1 cellular context compared by ENCODE assay signal in the genomic region with DNA sequence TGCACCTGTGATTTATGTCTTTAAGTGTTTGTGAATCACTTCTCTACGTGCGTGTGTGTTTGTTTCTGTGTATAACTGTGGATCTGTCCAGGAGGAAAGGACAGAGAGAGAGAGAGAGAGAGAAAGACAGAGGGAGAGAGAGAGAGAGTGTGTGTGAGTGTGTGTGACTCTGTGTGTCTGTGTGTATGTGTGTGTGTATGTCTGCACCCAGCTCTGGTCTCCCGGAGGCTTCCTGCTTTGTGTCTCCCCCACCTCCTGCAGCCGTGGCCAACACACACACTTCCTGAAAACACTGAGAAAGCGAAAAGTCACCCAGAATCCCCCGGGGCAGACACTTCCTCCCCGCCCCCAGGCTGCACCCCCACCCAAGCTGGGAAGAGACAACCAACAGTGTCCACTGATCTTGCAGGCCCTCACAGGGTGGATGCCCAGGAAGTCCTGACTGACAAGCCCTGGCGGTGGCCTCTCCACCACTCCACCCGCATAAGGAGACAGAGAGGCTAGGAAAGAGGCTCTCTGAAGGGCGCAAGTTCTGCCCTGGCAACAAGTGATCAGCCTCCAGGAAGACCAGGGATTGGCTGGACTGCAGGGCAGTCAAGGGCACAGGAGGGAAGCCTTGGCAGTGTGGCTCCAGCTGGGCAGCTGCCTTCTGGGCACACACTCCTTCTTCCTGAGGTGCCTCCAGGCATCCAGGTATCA.
TF ChIP-seq lines count a peak whose summit lies in the region.

No MANE protein-coding gene starts in this region.

TF ChIP-seq in K562, 482 proteins besides CTCF, POLR2A, EP300 and RAD21 (continued from another document and continues in another):
- TF ChIP-seq, protein P1, sequence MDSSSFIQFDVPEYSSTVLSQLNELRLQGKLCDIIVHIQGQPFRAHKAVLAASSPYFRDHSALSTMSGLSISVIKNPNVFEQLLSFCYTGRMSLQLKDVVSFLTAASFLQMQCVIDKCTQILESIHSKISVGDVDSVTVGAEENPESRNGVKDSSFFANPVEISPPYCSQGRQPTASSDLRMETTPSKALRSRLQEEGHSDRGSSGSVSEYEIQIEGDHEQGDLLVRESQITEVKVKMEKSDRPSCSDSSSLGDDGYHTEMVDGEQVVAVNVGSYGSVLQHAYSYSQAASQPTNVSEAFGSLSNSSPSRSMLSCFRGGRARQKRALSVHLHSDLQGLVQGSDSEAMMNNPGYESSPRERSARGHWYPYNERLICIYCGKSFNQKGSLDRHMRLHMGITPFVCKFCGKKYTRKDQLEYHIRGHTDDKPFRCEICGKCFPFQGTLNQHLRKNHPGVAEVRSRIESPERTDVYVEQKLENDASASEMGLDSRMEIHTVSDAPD (CRISPR knock-in tag; IDR thresholded peaks at IDR 0.05): no peak
- TF ChIP-seq MBD2 (IDR thresholded peaks at IDR 0.05; ENCODE audit: borderline replicate concordance, low read depth): no peak; the same call in 1 of the 2 replicates
- TF ChIP-seq FOXA3 (CRISPR knock-in tag; conservative IDR thresholded peaks at IDR 0.05 in 1 of 2, IDR thresholded peaks at IDR 0.05 in 1 of 2): no peak
- peak; percentile 44; the same call in 1 of the 2 replicates for TF ChIP-seq RBFOX2 (IDR thresholded peaks at IDR 0.05; ENCODE audit: low read depth, low read length)
- TF ChIP-seq SUPT5H (IDR thresholded peaks at IDR 0.05): peak; percentile 70
- TF ChIP-seq, protein P2, sequence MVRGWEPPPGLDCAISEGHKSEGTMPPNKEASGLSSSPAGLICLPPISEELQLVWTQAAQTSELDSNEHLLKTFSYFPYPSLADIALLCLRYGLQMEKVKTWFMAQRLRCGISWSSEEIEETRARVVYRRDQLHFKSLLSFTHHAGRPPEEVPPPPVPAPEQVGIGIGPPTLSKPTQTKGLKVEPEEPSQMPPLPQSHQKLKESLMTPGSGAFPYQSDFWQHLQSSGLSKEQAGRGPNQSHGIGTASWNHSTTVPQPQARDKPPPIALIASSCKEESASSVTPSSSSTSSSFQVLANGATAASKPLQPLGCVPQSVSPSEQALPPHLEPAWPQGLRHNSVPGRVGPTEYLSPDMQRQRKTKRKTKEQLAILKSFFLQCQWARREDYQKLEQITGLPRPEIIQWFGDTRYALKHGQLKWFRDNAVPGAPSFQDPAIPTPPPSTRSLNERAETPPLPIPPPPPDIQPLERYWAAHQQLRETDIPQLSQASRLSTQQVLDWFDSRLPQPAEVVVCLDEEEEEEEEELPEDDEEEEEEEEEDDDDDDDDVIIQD (CRISPR knock-in tag; IDR thresholded peaks at IDR 0.05): no peak
- TF ChIP-seq ZNF121 (CRISPR knock-in tag; conservative IDR thresholded peaks at IDR 0.05): no peak
- no peak for TF ChIP-seq ZFX (CRISPR knock-in tag; IDR thresholded peaks at IDR 0.05)
- no peak for TF ChIP-seq KAT7 (CRISPR knock-in tag; IDR thresholded peaks at IDR 0.05; ENCODE audit: borderline replicate concordance)
- no peak for TF ChIP-seq MCM7 (IDR thresholded peaks at IDR 0.05)
- no peak for TF ChIP-seq TFAM (CRISPR knock-in tag; conservative IDR thresholded peaks at IDR 0.05)
- no peak for TF ChIP-seq FOXM1 (IDR thresholded peaks at IDR 0.05; ENCODE audit: low read depth)
- TF ChIP-seq FOXM1 (CRISPR knock-in tag; IDR thresholded peaks at IDR 0.05; ENCODE audit: low read depth): no peak
- TF ChIP-seq MCM5 (IDR thresholded peaks at IDR 0.05; ENCODE audit: low read depth): no peak
- TF ChIP-seq ZNF41 (CRISPR knock-in tag; conservative IDR thresholded peaks at IDR 0.05): no peak
- TF ChIP-seq, protein P3, sequence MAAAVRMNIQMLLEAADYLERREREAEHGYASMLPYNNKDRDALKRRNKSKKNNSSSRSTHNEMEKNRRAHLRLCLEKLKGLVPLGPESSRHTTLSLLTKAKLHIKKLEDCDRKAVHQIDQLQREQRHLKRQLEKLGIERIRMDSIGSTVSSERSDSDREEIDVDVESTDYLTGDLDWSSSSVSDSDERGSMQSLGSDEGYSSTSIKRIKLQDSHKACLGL (CRISPR knock-in tag; IDR thresholded peaks at IDR 0.05; ENCODE audit: borderline replicate concordance, poor library complexity, severe bottlenecking): no peak
- no peak for TF ChIP-seq CBFA2T2 (conservative IDR thresholded peaks at IDR 0.05)
- TF ChIP-seq SIN3A (IDR thresholded peaks at IDR 0.05; ENCODE audit: borderline replicate concordance in 2 of 2, control insufficient read depth in 1 of 2, low read depth in 2 of 2, low read length in 2 of 2): no peak
- TF ChIP-seq NUFIP1 (IDR thresholded peaks at IDR 0.05; ENCODE audit: partially characterized antibody): no peak
- TF ChIP-seq, protein P4, sequence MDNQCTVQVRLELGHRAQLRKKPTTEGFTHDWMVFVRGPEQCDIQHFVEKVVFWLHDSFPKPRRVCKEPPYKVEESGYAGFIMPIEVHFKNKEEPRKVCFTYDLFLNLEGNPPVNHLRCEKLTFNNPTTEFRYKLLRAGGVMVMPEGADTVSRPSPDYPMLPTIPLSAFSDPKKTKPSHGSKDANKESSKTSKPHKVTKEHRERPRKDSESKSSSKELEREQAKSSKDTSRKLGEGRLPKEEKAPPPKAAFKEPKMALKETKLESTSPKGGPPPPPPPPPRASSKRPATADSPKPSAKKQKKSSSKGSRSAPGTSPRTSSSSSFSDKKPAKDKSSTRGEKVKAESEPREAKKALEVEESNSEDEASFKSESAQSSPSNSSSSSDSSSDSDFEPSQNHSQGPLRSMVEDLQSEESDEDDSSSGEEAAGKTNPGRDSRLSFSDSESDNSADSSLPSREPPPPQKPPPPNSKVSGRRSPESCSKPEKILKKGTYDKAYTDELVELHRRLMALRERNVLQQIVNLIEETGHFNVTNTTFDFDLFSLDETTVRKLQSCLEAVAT (IDR thresholded peaks at IDR 0.05): peak; percentile 43 to 48; a peak in 1 of 4 replicates
- no peak for TF ChIP-seq SIRT6 (IDR thresholded peaks at IDR 0.05; ENCODE audit: low read depth, low read length)
- no peak for TF ChIP-seq NR4A1 (CRISPR knock-in tag; IDR thresholded peaks at IDR 0.05)
- no peak for TF ChIP-seq NR4A1 (tag; IDR thresholded peaks at IDR 0.05)
- no peak; the same call in 1 of the 2 replicates for TF ChIP-seq CHD2 (IDR thresholded peaks at IDR 0.05; ENCODE audit: low read depth, low read length)
- TF ChIP-seq SREBF1 (IDR thresholded peaks at IDR 0.05; ENCODE audit: borderline replicate concordance, low read depth, low read length): no peak
- TF ChIP-seq ZNF586 (CRISPR knock-in tag; conservative IDR thresholded peaks at IDR 0.05): no peak
- no peak for TF ChIP-seq BMI1 (IDR thresholded peaks at IDR 0.05; ENCODE audit: low read length)
- peak; percentile 28; the same call in 1 of the 2 replicates for TF ChIP-seq POLR2G (IDR thresholded peaks at IDR 0.05; ENCODE audit: low read depth, low read length)
- no peak for TF ChIP-seq ZNF23 (CRISPR knock-in tag; IDR thresholded peaks at IDR 0.05)
- no peak for TF ChIP-seq SRSF7 (optimal IDR thresholded peaks at IDR 0.05; ENCODE audit: low read depth, low read length)
- TF ChIP-seq PHF8 (IDR thresholded peaks at IDR 0.05; ENCODE audit: borderline replicate concordance, low read length): peak; percentile 59; the same call in 1 of the 2 replicates
- no peak for TF ChIP-seq RBM15 (IDR thresholded peaks at IDR 0.05; ENCODE audit: insufficient read depth, low read length)
- TF ChIP-seq HDAC8 (tag; IDR thresholded peaks at IDR 0.05): no peak
- TF ChIP-seq MEF2D (tag; conservative IDR thresholded peaks at IDR 0.05; ENCODE audit: low read depth): no peak
- no peak for TF ChIP-seq BACH1 (tag; IDR thresholded peaks at IDR 0.05)
- TF ChIP-seq, protein P5, sequence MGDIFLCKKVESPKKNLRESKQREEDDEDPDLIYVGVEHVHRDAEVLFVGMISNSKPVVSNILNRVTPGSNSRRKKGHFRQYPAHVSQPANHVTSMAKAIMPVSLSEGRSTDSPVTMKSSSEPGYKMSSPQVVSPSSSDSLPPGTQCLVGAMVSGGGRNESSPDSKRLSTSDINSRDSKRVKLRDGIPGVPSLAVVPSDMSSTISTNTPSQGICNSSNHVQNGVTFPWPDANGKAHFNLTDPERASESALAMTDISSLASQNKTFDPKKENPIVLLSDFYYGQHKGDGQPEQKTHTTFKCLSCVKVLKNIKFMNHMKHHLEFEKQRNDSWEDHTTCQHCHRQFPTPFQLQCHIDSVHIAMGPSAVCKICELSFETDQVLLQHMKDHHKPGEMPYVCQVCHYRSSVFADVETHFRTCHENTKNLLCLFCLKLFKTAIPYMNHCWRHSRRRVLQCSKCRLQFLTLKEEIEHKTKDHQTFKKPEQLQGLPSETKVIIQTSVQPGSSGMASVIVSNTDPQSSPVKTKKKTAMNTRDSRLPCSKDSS (IDR thresholded peaks at IDR 0.05; ENCODE audit: low read depth, partially characterized antibody): no peak
- TF ChIP-seq CREB1 (IDR thresholded peaks at IDR 0.05): peak; percentile 90
- TF ChIP-seq CREB1 (CRISPR knock-in tag; IDR thresholded peaks at IDR 0.05): peak; percentile 97
- TF ChIP-seq MECOM (CRISPR knock-in tag; IDR thresholded peaks at IDR 0.05): no peak
- TF ChIP-seq, protein P6, sequence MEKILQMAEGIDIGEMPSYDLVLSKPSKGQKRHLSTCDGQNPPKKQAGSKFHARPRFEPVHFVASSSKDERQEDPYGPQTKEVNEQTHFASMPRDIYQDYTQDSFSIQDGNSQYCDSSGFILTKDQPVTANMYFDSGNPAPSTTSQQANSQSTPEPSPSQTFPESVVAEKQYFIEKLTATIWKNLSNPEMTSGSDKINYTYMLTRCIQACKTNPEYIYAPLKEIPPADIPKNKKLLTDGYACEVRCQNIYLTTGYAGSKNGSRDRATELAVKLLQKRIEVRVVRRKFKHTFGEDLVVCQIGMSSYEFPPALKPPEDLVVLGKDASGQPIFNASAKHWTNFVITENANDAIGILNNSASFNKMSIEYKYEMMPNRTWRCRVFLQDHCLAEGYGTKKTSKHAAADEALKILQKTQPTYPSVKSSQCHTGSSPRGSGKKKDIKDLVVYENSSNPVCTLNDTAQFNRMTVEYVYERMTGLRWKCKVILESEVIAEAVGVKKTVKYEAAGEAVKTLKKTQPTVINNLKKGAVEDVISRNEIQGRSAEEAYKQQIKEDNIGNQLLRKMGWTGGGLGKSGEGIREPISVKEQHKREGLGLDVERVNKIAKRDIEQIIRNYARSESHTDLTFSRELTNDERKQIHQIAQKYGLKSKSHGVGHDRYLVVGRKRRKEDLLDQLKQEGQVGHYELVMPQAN (IDR thresholded peaks at IDR 0.05; ENCODE audit: borderline replicate concordance): peak; percentile 66; the same call in 1 of the 2 replicates
- no peak for TF ChIP-seq HDAC3 (IDR thresholded peaks at IDR 0.05; ENCODE audit: borderline replicate concordance, partially characterized antibody)
- TF ChIP-seq C11orf30 (IDR thresholded peaks at IDR 0.05; ENCODE audit: low read depth): no peak
- no peak for TF ChIP-seq CEBPG (CRISPR knock-in tag; IDR thresholded peaks at IDR 0.05)
- TF ChIP-seq CEBPG (tag; conservative IDR thresholded peaks at IDR 0.05 in 1 of 2, IDR thresholded peaks at IDR 0.05 in 1 of 2): no peak
- no peak for TF ChIP-seq ARID2 (IDR thresholded peaks at IDR 0.05)
- TF ChIP-seq, protein P7, sequence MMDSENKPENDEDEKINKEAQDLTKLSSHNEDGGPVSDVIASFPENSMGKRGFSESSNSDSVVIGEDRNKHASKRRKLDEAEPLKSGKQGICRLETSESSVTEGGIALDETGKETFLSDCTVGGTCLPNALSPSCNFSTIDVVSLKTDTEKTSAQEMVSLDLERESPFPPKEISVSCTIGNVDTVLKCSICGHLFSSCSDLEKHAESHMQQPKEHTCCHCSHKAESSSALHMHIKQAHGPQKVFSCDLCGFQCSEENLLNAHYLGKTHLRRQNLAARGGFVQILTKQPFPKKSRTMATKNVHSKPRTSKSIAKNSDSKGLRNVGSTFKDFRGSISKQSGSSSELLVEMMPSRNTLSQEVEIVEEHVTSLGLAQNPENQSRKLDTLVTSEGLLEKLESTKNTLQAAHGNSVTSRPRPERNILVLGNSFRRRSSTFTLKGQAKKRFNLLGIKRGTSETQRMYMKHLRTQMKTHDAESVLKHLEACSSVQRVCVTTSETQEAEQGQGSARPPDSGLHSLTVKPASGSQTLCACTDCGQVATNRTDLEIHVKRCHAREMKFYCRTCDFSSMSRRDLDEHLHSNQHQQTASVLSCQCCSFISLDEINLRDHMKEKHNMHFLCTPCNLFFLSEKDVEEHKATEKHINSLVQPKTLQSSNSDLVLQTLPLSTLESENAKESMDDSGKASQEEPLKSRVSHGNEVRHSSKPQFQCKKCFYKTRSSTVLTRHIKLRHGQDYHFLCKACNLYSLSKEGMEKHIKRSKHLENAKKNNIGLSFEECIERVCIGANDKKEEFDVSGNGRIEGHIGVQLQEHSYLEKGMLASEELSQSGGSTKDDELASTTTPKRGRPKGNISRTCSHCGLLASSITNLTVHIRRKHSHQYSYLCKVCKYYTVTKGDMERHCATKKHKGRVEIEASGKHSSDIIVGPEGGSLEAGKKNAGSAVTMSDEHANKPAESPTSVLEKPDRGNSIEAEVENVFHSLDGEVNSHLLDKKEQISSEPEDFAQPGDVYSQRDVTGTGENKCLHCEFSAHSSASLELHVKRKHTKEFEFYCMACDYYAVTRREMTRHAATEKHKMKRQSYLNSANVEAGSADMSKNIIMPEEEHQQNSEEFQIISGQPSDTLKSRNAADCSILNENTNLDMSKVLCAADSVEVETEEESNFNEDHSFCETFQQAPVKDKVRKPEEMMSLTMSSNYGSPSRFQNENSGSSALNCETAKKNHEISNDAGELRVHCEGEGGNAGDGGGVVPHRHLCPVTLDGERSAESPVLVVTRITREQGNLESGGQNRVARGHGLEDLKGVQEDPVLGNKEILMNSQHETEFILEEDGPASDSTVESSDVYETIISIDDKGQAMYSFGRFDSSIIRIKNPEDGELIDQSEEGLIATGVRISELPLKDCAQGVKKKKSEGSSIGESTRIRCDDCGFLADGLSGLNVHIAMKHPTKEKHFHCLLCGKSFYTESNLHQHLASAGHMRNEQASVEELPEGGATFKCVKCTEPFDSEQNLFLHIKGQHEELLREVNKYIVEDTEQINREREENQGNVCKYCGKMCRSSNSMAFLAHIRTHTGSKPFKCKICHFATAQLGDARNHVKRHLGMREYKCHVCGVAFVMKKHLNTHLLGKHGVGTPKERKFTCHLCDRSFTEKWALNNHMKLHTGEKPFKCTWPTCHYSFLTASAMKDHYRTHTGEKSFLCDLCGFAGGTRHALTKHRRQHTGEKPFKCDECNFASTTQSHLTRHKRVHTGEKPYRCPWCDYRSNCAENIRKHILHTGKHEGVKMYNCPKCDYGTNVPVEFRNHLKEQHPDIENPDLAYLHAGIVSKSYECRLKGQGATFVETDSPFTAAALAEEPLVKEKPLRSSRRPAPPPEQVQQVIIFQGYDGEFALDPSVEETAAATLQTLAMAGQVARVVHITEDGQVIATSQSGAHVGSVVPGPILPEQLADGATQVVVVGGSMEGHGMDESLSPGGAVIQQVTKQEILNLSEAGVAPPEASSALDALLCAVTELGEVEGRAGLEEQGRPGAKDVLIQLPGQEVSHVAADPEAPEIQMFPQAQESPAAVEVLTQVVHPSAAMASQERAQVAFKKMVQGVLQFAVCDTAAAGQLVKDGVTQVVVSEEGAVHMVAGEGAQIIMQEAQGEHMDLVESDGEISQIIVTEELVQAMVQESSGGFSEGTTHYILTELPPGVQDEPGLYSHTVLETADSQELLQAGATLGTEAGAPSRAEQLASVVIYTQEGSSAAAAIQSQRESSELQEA (IDR thresholded peaks at IDR 0.05; ENCODE audit: low read depth): no peak
- no peak for TF ChIP-seq TEAD4 (IDR thresholded peaks at IDR 0.05; ENCODE audit: low read length)
- TF ChIP-seq TEAD4 (CRISPR knock-in tag; IDR thresholded peaks at IDR 0.05; ENCODE audit: borderline replicate concordance): no peak
- no peak for TF ChIP-seq TAL1 (IDR thresholded peaks at IDR 0.05)
- no peak for TF ChIP-seq LEF1 (IDR thresholded peaks at IDR 0.05)
- 0 out of 2 replicates have a peak, but pooled peaks have one; percentile 22 for TF ChIP-seq BCOR (IDR thresholded peaks at IDR 0.05)
